1 cellular context compared by ENCODE assay signal in the genomic region with DNA sequence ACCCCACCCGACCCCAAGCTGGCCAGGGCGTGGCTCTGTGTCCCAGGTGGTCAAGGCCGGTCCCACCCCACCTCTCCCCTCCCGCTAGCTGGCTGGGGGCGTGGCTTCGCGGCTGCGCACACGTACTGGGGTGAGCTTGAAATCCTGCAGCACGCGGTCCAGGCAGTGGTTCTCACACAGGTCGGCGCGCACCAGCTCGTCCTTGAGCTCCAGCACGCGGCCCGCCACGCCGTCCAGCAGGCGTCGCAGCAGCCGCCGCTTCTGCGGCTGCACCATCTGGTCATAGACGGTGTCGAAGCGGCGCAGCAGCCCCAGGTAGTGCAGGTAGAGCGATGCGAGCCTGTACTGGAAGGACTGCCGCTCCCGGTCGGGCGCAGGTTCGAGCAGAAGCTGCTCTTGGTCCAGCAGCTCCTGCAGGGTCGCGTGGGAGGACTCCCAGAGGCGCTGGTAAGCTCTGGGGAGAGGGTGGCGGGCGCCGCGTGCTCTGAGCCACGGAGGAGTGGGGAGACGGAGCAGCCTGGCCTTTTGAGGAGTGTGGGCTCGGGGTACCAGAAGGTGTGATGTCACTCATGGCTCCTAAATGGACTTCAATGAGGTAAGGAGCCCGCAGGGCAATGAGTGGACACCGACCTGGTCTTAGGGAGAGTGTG.
TF ChIP-seq lines count a peak whose summit lies in the region.

No MANE protein-coding gene starts in this region.

TF ChIP-seq in K562, 482 proteins besides CTCF, POLR2A, EP300 and RAD21 (continued from another document):
- TF ChIP-seq, protein P1, sequence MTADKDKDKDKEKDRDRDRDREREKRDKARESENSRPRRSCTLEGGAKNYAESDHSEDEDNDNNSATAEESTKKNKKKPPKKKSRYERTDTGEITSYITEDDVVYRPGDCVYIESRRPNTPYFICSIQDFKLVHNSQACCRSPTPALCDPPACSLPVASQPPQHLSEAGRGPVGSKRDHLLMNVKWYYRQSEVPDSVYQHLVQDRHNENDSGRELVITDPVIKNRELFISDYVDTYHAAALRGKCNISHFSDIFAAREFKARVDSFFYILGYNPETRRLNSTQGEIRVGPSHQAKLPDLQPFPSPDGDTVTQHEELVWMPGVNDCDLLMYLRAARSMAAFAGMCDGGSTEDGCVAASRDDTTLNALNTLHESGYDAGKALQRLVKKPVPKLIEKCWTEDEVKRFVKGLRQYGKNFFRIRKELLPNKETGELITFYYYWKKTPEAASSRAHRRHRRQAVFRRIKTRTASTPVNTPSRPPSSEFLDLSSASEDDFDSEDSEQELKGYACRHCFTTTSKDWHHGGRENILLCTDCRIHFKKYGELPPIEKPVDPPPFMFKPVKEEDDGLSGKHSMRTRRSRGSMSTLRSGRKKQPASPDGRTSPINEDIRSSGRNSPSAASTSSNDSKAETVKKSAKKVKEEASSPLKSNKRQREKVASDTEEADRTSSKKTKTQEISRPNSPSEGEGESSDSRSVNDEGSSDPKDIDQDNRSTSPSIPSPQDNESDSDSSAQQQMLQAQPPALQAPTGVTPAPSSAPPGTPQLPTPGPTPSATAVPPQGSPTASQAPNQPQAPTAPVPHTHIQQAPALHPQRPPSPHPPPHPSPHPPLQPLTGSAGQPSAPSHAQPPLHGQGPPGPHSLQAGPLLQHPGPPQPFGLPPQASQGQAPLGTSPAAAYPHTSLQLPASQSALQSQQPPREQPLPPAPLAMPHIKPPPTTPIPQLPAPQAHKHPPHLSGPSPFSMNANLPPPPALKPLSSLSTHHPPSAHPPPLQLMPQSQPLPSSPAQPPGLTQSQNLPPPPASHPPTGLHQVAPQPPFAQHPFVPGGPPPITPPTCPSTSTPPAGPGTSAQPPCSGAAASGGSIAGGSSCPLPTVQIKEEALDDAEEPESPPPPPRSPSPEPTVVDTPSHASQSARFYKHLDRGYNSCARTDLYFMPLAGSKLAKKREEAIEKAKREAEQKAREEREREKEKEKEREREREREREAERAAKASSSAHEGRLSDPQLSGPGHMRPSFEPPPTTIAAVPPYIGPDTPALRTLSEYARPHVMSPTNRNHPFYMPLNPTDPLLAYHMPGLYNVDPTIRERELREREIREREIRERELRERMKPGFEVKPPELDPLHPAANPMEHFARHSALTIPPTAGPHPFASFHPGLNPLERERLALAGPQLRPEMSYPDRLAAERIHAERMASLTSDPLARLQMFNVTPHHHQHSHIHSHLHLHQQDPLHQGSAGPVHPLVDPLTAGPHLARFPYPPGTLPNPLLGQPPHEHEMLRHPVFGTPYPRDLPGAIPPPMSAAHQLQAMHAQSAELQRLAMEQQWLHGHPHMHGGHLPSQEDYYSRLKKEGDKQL (CRISPR knock-in tag; IDR thresholded peaks at IDR 0.05; ENCODE audit: borderline replicate concordance), result no peak
- TF ChIP-seq IFI16 (CRISPR knock-in tag; IDR thresholded peaks at IDR 0.05) (no peak), FOXA3 (CRISPR knock-in tag; conservative IDR thresholded peaks at IDR 0.05 in 1 of 2, IDR thresholded peaks at IDR 0.05 in 1 of 2) (peak in 1 of 2 experiments; percentile 70; a peak in 2 of 4 replicates), HOMEZ (CRISPR knock-in tag; IDR thresholded peaks at IDR 0.05) (no peak), XRCC4 (IDR thresholded peaks at IDR 0.05; ENCODE audit: extremely low read depth, insufficient read depth, insufficient read length) (no peak), ZFP36 (IDR thresholded peaks at IDR 0.05; ENCODE audit: low read depth, low read length, partially characterized antibody) (no peak), ZNF644 (tag; IDR thresholded peaks at IDR 0.05; ENCODE audit: low read depth) (no peak), ZNF12 (CRISPR knock-in tag; IDR thresholded peaks at IDR 0.05) (no peak), GATAD2A (IDR thresholded peaks at IDR 0.05) (no peak), ERF (CRISPR knock-in tag; IDR thresholded peaks at IDR 0.05) (no peak)
- TF ChIP-seq, protein P2, sequence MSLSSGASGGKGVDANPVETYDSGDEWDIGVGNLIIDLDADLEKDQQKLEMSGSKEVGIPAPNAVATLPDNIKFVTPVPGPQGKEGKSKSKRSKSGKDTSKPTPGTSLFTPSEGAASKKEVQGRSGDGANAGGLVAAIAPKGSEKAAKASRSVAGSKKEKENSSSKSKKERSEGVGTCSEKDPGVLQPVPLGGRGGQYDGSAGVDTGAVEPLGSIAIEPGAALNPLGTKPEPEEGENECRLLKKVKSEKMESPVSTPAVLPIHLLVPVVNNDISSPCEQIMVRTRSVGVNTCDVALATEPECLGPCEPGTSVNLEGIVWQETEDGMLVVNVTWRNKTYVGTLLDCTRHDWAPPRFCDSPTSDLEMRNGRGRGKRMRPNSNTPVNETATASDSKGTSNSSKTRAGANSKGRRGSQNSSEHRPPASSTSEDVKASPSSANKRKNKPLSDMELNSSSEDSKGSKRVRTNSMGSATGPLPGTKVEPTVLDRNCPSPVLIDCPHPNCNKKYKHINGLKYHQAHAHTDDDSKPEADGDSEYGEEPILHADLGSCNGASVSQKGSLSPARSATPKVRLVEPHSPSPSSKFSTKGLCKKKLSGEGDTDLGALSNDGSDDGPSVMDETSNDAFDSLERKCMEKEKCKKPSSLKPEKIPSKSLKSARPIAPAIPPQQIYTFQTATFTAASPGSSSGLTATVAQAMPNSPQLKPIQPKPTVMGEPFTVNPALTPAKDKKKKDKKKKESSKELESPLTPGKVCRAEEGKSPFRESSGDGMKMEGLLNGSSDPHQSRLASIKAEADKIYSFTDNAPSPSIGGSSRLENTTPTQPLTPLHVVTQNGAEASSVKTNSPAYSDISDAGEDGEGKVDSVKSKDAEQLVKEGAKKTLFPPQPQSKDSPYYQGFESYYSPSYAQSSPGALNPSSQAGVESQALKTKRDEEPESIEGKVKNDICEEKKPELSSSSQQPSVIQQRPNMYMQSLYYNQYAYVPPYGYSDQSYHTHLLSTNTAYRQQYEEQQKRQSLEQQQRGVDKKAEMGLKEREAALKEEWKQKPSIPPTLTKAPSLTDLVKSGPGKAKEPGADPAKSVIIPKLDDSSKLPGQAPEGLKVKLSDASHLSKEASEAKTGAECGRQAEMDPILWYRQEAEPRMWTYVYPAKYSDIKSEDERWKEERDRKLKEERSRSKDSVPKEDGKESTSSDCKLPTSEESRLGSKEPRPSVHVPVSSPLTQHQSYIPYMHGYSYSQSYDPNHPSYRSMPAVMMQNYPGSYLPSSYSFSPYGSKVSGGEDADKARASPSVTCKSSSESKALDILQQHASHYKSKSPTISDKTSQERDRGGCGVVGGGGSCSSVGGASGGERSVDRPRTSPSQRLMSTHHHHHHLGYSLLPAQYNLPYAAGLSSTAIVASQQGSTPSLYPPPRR (CRISPR knock-in tag; IDR thresholded peaks at IDR 0.05; ENCODE audit: borderline replicate concordance), result no peak
